12 cellular contexts compared by ENCODE assay signal in the genomic region with DNA sequence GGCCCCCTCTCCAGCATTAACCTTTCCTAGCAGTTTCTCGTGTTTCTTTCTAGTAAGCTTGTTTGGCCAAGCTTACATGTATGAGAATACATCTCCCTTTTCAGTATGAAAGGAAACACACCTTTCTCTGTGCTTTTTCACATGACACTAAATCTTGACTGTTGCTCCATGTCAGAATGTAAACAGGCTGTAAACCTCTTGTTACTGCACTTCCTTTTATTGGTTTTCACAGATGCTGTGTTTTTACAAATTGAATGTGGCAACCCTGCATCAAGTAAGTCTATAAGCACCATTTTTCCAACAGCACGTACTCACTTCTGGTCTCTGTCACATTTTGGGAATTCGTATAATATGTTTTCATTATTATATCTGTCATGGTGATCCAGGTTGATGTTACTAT. TPM values are rescaled to one million over a fixed set of nuclear protein-coding genes. Genes with fewer than 3 reads are reported as not detected.
A peak's percentile ranks its signal among the peaks of the same experiment; 100 is the strongest.
DNase-seq lines count a peak whose midpoint lies in the region; TF ChIP-seq lines count a peak whose summit lies in the region.
"Had no signal": no experiment of that assay in that cellular context is flagged by ENCODE, and none has a peak within 500 bp of the region (broad histone marks: within the 10 kb centered on the region; RNA-seq: fewer than 3 reads in every experiment).

No MANE protein-coding gene starts in this region.

- H3K9ac ChIP-seq in OCI-LY1 (ENCODE audit: low read length): no peak overlapping the region; the same call in 1 of the 2 replicates

- H3F3A ChIP-seq in OCI-LY1 (ENCODE audit: insufficient read depth, low read length): no peaks in the 10 kb centered on the region

- TF ChIP-seq EP300 in transverse colon (IDR thresholded peaks at IDR 0.05; ENCODE audit: low read depth): no peak

- 35 to 45% methylated on average over 3 of the region's 3 CpGs for WGBS in transverse colon (ENCODE audit: low coverage in 1 of 2), 2 donors

- H3K4me1 Mint-ChIP-seq in activated naive CD8-positive, alpha-beta T cell (ENCODE audit: low read depth): peaks cover 28% of the 10 kb centered on the region
- peaks cover 20% of the 10 kb centered on the region for H3K4me1 Mint-ChIP-seq in activated naive CD8-positive, alpha-beta T cell treated with anti-CD3 and anti-CD28 coated beads for 36 hours
- H3K4me1 Mint-ChIP-seq in dendritic cell treated with granulocyte-macrophage colony-stimulating factor and Interleukin-4, amounts not matched to agents 40 ng/mL and 50 ng/mL, for 4 days (ENCODE audit: low read depth): peaks cover 32% of the 10 kb centered on the region

- H2AFZ ChIP-seq in OCI-LY1 (ENCODE audit: low read length): no peak overlapping the region

- TF ChIP-seq CTCF in OCI-LY1 (IDR thresholded peaks at IDR 0.05; ENCODE audit: low read length): no peak
- TF ChIP-seq CTCF in transverse colon (IDR thresholded peaks at IDR 0.05): no peak

- no peak for DNase-seq in activated naive CD8-positive, alpha-beta T cell treated with anti-CD3 and anti-CD28 coated beads for 36 hours
- DNase-seq in transverse colon: no peak
- DNase-seq in G401 (ENCODE audit: low spot score): no peak
- DNase-seq in NCI-H1092 (lab: John Stamatoyannopoulos, UW): no peak
- DNase-seq in dermis blood vessel endothelial cell: no peak
- DNase-seq: foreskin keratinocyte, naive B cell, NCI-H146 had no signal

- H3K27me3 Mint-ChIP-seq in activated naive CD8-positive, alpha-beta T cell: no peaks in the 10 kb centered on the region
- no peaks in the 10 kb centered on the region for H3K27me3 Mint-ChIP-seq in activated naive CD8-positive, alpha-beta T cell treated with anti-CD3 and anti-CD28 coated beads for 36 hours
- H3K27me3 Mint-ChIP-seq in dendritic cell treated with granulocyte-macrophage colony-stimulating factor and Interleukin-4, amounts not matched to agents 40 ng/mL and 50 ng/mL, for 4 days: no peaks in the 10 kb centered on the region
- H3K27me3 Mint-ChIP-seq: naive B cell had no signal

- no peaks in the 10 kb centered on the region for H3K27me3 ChIP-seq in OCI-LY1 (ENCODE audit: insufficient read depth, low read length)
- H3K27me3 ChIP-seq in transverse colon: no peaks in the 10 kb centered on the region
- H3K27me3 ChIP-seq: foreskin keratinocyte had no signal

- H3K27ac ChIP-seq in OCI-LY1 (ENCODE audit: low read depth, low read length, poor library complexity, severe bottlenecking) (peak overlapping the region; percentile 92), transverse colon (peak overlapping the region; percentile 53 to 100 (median 96))
- H3K27ac ChIP-seq: foreskin keratinocyte had no signal

- H3K4me1 ChIP-seq in OCI-LY1 (ENCODE audit: insufficient read depth, low read length, severe bottlenecking) (peaks cover 29% of the 10 kb centered on the region), transverse colon (peaks cover 17 to 37% (median 33%) of the 10 kb centered on the region in 4 donors)
- H3K4me1 ChIP-seq: foreskin keratinocyte had no signal

- peak overlapping the region; percentile 95 for H3K4me3 Mint-ChIP-seq in activated naive CD8-positive, alpha-beta T cell
- no peak overlapping the region for H3K4me3 Mint-ChIP-seq in activated naive CD8-positive, alpha-beta T cell treated with anti-CD3 and anti-CD28 coated beads for 36 hours
- H3K4me3 Mint-ChIP-seq in dendritic cell treated with granulocyte-macrophage colony-stimulating factor and Interleukin-4, amounts not matched to agents 40 ng/mL and 50 ng/mL, for 4 days: no peak overlapping the region

- H3K36me3 ChIP-seq in OCI-LY1 (ENCODE audit: insufficient read depth, low read length): peaks cover 13% of the 10 kb centered on the region
- no peaks in the 10 kb centered on the region for H3K36me3 ChIP-seq in transverse colon

- H3K9me3 ChIP-seq in OCI-LY1 (ENCODE audit: low read length): no peaks in the 10 kb centered on the region
- H3K9me3 ChIP-seq in transverse colon: no peaks in the 10 kb centered on the region

- peak overlapping the region; percentile 97 for H3K4me2 ChIP-seq in OCI-LY1 (ENCODE audit: low read length)

- intact Hi-C loops in dendritic cell treated with granulocyte-macrophage colony-stimulating factor and Interleukin-4, amounts not matched to agents 40 ng/mL and 50 ng/mL, for 4 days (cut with micrococcal nuclease): no loop called here
- intact Hi-C loops in transverse colon (cut with DNase I; ENCODE audit: low total_unique reads): no loop called here

- H3K4me3 ChIP-seq in OCI-LY1 (ENCODE audit: low read depth, low read length, poor library complexity, severe bottlenecking): peak overlapping the region; percentile 86
- no peak overlapping the region for H3K4me3 ChIP-seq in transverse colon

- no peaks in the 10 kb centered on the region for H3K9me3 Mint-ChIP-seq in activated naive CD8-positive, alpha-beta T cell (ENCODE audit: low read depth)
- H3K9me3 Mint-ChIP-seq in activated naive CD8-positive, alpha-beta T cell treated with anti-CD3 and anti-CD28 coated beads for 36 hours: no peaks in the 10 kb centered on the region
- no peaks in the 10 kb centered on the region for H3K9me3 Mint-ChIP-seq in dendritic cell treated with granulocyte-macrophage colony-stimulating factor and Interleukin-4, amounts not matched to agents 40 ng/mL and 50 ng/mL, for 4 days
- H3K9me3 Mint-ChIP-seq: naive B cell had no signal

- H3K9me2 ChIP-seq in OCI-LY1 (ENCODE audit: low read depth, low read length): no peaks in the 10 kb centered on the region

- peaks cover 10% of the 10 kb centered on the region for H3K36me3 Mint-ChIP-seq in activated naive CD8-positive, alpha-beta T cell
- peaks cover 19% of the 10 kb centered on the region for H3K36me3 Mint-ChIP-seq in activated naive CD8-positive, alpha-beta T cell treated with anti-CD3 and anti-CD28 coated beads for 36 hours
- peaks cover 33% of the 10 kb centered on the region for H3K36me3 Mint-ChIP-seq in dendritic cell treated with granulocyte-macrophage colony-stimulating factor and Interleukin-4, amounts not matched to agents 40 ng/mL and 50 ng/mL, for 4 days (ENCODE audit: low read depth)
- H3K36me3 Mint-ChIP-seq: naive B cell had no signal

- in situ Hi-C loops in transverse colon (cut with MboI; ENCODE audit: low pct_ligation_motif_present in 1 of 4, low pct_unique_long_range_greater_than_20kb in 1 of 4, low sequenced_read_pairs in 3 of 4): no loop called here
- in situ Hi-C loops in G401 (cut with HindIII; ENCODE audit: low sequenced_read_pairs): no loop called here

- no peaks in the 10 kb centered on the region for H4K20me1 ChIP-seq in OCI-LY1 (ENCODE audit: insufficient read depth, low read length)

- peak overlapping the region; percentile 100 for H3K27ac Mint-ChIP-seq in activated naive CD8-positive, alpha-beta T cell
- no peak overlapping the region for H3K27ac Mint-ChIP-seq in activated naive CD8-positive, alpha-beta T cell treated with anti-CD3 and anti-CD28 coated beads for 36 hours
- H3K27ac Mint-ChIP-seq in dendritic cell treated with granulocyte-macrophage colony-stimulating factor and Interleukin-4, amounts not matched to agents 40 ng/mL and 50 ng/mL, for 4 days: peak overlapping the region; percentile 39

- H3K79me2 ChIP-seq in OCI-LY1 (ENCODE audit: insufficient read depth, low read length): peaks cover 26% of the 10 kb centered on the region

- TF ChIP-seq POLR2A in transverse colon (IDR thresholded peaks at IDR 0.05): no peak

RNA-seq across cellular contexts. Expression of a gene that starts 2.2 kb away (rescaled TPM):
- 100 to 1,000 TPM; 535 to 571 TPM for total RNA-seq in activated naive CD8-positive, alpha-beta T cell treated with anti-CD3 and anti-CD28 coated beads for 36 hours
- total RNA-seq in transverse colon (100 to 1,000 TPM; 124 to 398 (median 270) TPM), dermis blood vessel endothelial cell (796 and 1,147 TPM in 2 replicates)
- 281 and 477 TPM in 2 replicates for total RNA-seq in G401 (2014; rRNA removed; shearing (Covaris generic))

RNA-seq across cellular contexts. Expression of a gene that starts 15.8 kb away (rescaled TPM):
- total RNA-seq in activated naive CD8-positive, alpha-beta T cell treated with anti-CD3 and anti-CD28 coated beads for 36 hours: 1 to 10 TPM in 1 of 2 experiments, under 1 TPM in 1; 0.68 to 1.1 TPM
- total RNA-seq in transverse colon: not detected
- total RNA-seq in G401 (2014; rRNA removed; shearing (Covaris generic)): not detected in 2 replicates
- total RNA-seq in dermis blood vessel endothelial cell: not detected in 2 replicates
- total RNA-seq: foreskin keratinocyte, urinary bladder had no signal

RNA-seq across cellular contexts. Expression of a gene that starts 36.0 kb away (rescaled TPM):
- 10 to 100 TPM; 24.1 to 24.2 TPM for total RNA-seq in activated naive CD8-positive, alpha-beta T cell treated with anti-CD3 and anti-CD28 coated beads for 36 hours
- total RNA-seq in transverse colon (10 to 100 TPM; 22.8 to 28.7 (median 27.3) TPM), dermis blood vessel endothelial cell (9.2 and 15.6 TPM in 2 replicates)
- total RNA-seq in G401 (2014; rRNA removed; shearing (Covaris generic)): 12.5 and 14.2 TPM in 2 replicates
